In genomic region chr13:38687246-38688229, GRCh38 we compare ENCODE assay signal across 2 cellular contexts.
TF ChIP-seq lines count a peak whose summit lies in the region.

No MANE protein-coding gene starts in this region.

TF ChIP-seq in HEK293, 187 proteins besides CTCF, POLR2A, EP300 and RAD21 (continued from another document):
- TF ChIP-seq ZBTB26 (tag by site-specific recombination; optimal IDR thresholded peaks at IDR 0.05), result peak; percentile 75
- peak; percentile 86 for TF ChIP-seq ZBTB20 (tag by site-specific recombination; IDR thresholded peaks at IDR 0.05)
- TF ChIP-seq ELK4 (IDR thresholded peaks at IDR 0.05; ENCODE audit: borderline replicate concordance, low read depth, low read length), result no peak
- 0 out of 2 replicates have a peak, but pooled peaks have one; percentile 0 for TF ChIP-seq ZNF660 (tag by site-specific recombination; IDR thresholded peaks at IDR 0.05)
- TF ChIP-seq TRIM28 (IDR thresholded peaks at IDR 0.05; ENCODE audit: borderline replicate concordance, low read length), result no peak
- TF ChIP-seq ZNF239 (tag by site-specific recombination; IDR thresholded peaks at IDR 0.05), result no peak
TF ChIP-seq in HEK293: peak in this region for 8.

TF ChIP-seq in WTC11, 78 proteins besides CTCF, POLR2A, EP300 and RAD21 (continued from another document):
- TF ChIP-seq ZNF512 (CRISPR knock-in tag; IDR thresholded peaks at IDR 0.05; ENCODE audit: borderline replicate concordance) (0 out of 2 replicates have a peak, but pooled peaks have one; percentile 24), MAX (CRISPR knock-in tag; IDR thresholded peaks at IDR 0.05) (no peak; the same call in none of the 2 replicates), IRF1 (CRISPR knock-in tag; IDR thresholded peaks at IDR 0.05) (0 out of 2 replicates have a peak, but pooled peaks have one; percentile 55), ZNF281 (CRISPR knock-in tag; IDR thresholded peaks at IDR 0.05) (0 out of 2 replicates have a peak, but pooled peaks have one; percentile 55)
